In genomic region chr12:89350260-89350659, GRCh38 we compare ENCODE assay signal across 1 cellular context.
TF ChIP-seq lines count a peak whose summit lies in the region.

No MANE protein-coding gene starts in this region.

TF ChIP-seq in endothelial cell of umbilical vein, 7 proteins besides CTCF, POLR2A, EP300 and RAD21 (continued from another document):
- TF ChIP-seq MAX (IDR thresholded peaks at IDR 0.05; ENCODE audit: insufficient read depth, insufficient read length) (no peak), MYC (IDR thresholded peaks at IDR 0.05; ENCODE audit: low read depth, low read length) (no peak), POLR2AphosphoS5 (IDR thresholded peaks at IDR 0.05; ENCODE audit: insufficient read depth, low read depth, low read length) (no peak), EZH2 (IDR thresholded peaks at IDR 0.05; ENCODE audit: borderline replicate concordance, low read depth, low read length, severe bottlenecking) (no peak), FOS (IDR thresholded peaks at IDR 0.05; ENCODE audit: borderline replicate concordance, insufficient read depth, low read length) (no peak), JUN (IDR thresholded peaks at IDR 0.05; ENCODE audit: borderline replicate concordance, insufficient read depth, insufficient read length, low read depth) (no peak)
